Comparison of ENCODE assay signal across 11 cellular contexts in genomic region chr4:11418610-11419009, GRCh38. TPM values are rescaled to one million over a fixed set of nuclear protein-coding genes. Genes with fewer than 3 reads are reported as not detected.
A peak's percentile ranks its signal among the peaks of the same experiment; 100 is the strongest.
DNase-seq lines count a peak whose midpoint lies in the region; FAIRE-seq and TF ChIP-seq lines count a peak whose summit lies in the region.
"Had no signal": no experiment of that assay in that cellular context is flagged by ENCODE, and none has a peak within 500 bp of the region (broad histone marks: within the 10 kb centered on the region; RNA-seq: fewer than 3 reads in every experiment).

No MANE protein-coding gene starts in this region.

- H3K79me2 ChIP-seq in H1 (ENCODE audit: control insufficient read depth in 1 of 2, insufficient read depth in 2 of 2, low read length in 2 of 2) (no peaks in the 10 kb centered on the region), mammary epithelial cell (ENCODE audit: insufficient read depth, low read length) (peaks cover 97% of the 10 kb centered on the region)

- no peak overlapping the region for H2BK15ac ChIP-seq in H1 (ENCODE audit: low read length)

- no peak overlapping the region for H3K18ac ChIP-seq in H1 (ENCODE audit: extremely low read depth, low read length)

- H3K9me3 ChIP-seq in AG04450 (ENCODE audit: control insufficient read depth, insufficient read depth, low read length) (no peaks in the 10 kb centered on the region), H1 (ENCODE audit: insufficient read depth in 2 of 2, low read depth in 1 of 2, low read length in 1 of 2) (no peaks in the 10 kb centered on the region), suprapubic skin (no peaks in the 10 kb centered on the region), mammary epithelial cell (replicated peaks; ENCODE audit: insufficient read depth, low read length) (no peaks in the 10 kb centered on the region)
- H3K9me3 ChIP-seq: psoas muscle, testis had no signal

- CTCF ChIA-PET in AG04450 (lab: Charles Lee), result interaction anchor here (1.2 kb wide), 1 partner anchor 303 kb away, joined by 5 read pairs; no protein-coding TSS in a partner anchor
- CTCF ChIA-PET in H1 (lab: Charles Lee; ENCODE audit: partially characterized antibody), result interaction anchor here (1.3 to 2.1 kb wide), 2 partner anchors 9 to 528 kb away, joined by 4 to 5 read pairs; no protein-coding TSS in a partner anchor
- CTCF ChIA-PET in mammary epithelial cell (lab: Charles Lee; ENCODE audit: low non-redundant PET), result interaction anchor here (0.7 kb wide), 1 partner anchor 87 kb away, joined by 3 read pairs; no protein-coding TSS in a partner anchor

- peak; percentile 54 to 66 for TF ChIP-seq RAD21 in H1 (IDR thresholded peaks at IDR 0.05 in 1 of 2, conservative IDR thresholded peaks at IDR 0.05 in 1 of 2; ENCODE audit: low read depth in 2 of 2, low read length in 2 of 2)

- no peaks in the 10 kb centered on the region; the same call in 1 of the 2 replicates for H3K23me2 ChIP-seq in H1 (ENCODE audit: low read depth, low read length)

- no peak for TF ChIP-seq EP300 in H1 (IDR thresholded peaks at IDR 0.05; ENCODE audit: borderline replicate concordance in 1 of 2, low read depth in 2 of 2, low read length in 2 of 2)
- no peak for TF ChIP-seq EP300 in suprapubic skin (IDR thresholded peaks at IDR 0.05)

- no peak overlapping the region for H3K23ac ChIP-seq in H1 (ENCODE audit: insufficient read length)

- H3K4me3 ChIP-seq in AG04450 (ENCODE audit: low read depth, low read length), result no peak overlapping the region
- H3K4me3 ChIP-seq in H1 (ENCODE audit: extremely low read depth in 1 of 4, insufficient read depth in 2 of 4, low read depth in 3 of 4, low read length in 4 of 4), result no peak overlapping the region
- H3K4me3 ChIP-seq in suprapubic skin, result no peak overlapping the region
- no peak overlapping the region for H3K4me3 ChIP-seq in mammary epithelial cell (replicated peaks in 1 of 3; ENCODE audit: insufficient read depth in 1 of 3, low read depth in 2 of 3, low read length in 3 of 3)
- H3K4me3 ChIP-seq: psoas muscle, testis had no signal

- intact Hi-C loops in mammary epithelial cell (cut with micrococcal nuclease), result no loop called here

- DNase-seq in DMS 273 (lab: John Stamatoyannopoulos, UW; ENCODE audit: unreplicated experiment) (peak; percentile 2), DMS 273 treated with DMSO at 0.1 percent for 48 hours (lab: John Stamatoyannopoulos, UW) (no peak), AG04450 (ENCODE audit: low read depth, low spot score) (no peak), NCI-H1694 (lab: John Stamatoyannopoulos, UW) (peak; percentile 40), H1 (ENCODE audit: low read depth in 1 of 2, low spot score in 2 of 2) (no peak), suprapubic skin (ENCODE audit: low spot score in 2 of 2) (no peak), mammary epithelial cell (no peak), GOT3 (lab: John Stamatoyannopoulos, UW) (no peak)
- DNase-seq: psoas muscle, testis had no signal

- no peak overlapping the region for H2BK5ac ChIP-seq in H1 (ENCODE audit: low read depth, low read length)

- H3K9ac ChIP-seq in H1 (replicated peaks in 1 of 4; ENCODE audit: extremely low read depth in 1 of 4, low read depth in 3 of 4, low read length in 3 of 4) (no peak overlapping the region), mammary epithelial cell (ENCODE audit: insufficient read depth, low read length) (no peak overlapping the region)

- H3K79me1 ChIP-seq in H1 (ENCODE audit: low read depth, low read length), result no peaks in the 10 kb centered on the region

- POLR2A ChIA-PET in AG04450 (lab: Yijun Ruan, JAX), result no interaction called here
- POLR2A ChIA-PET in H1 (lab: Charles Lee; ENCODE audit: partially characterized antibody), result no interaction called here

- no peak overlapping the region for H2AK5ac ChIP-seq in H1 (ENCODE audit: low read depth, low read length)

- H2AFZ ChIP-seq in H1 (ENCODE audit: low read length) (no peak overlapping the region), mammary epithelial cell (ENCODE audit: low read depth, low read length) (no peak overlapping the region)

- no peak overlapping the region for H4K91ac ChIP-seq in H1 (replicated peaks; ENCODE audit: insufficient read length, low read length)

- no peaks in the 10 kb centered on the region for H3K36me3 ChIP-seq in H1 (ENCODE audit: control insufficient read depth in 2 of 4, insufficient read depth in 4 of 4, low read length in 3 of 4)
- no peaks in the 10 kb centered on the region for H3K36me3 ChIP-seq in suprapubic skin
- peaks cover 19% of the 10 kb centered on the region for H3K36me3 ChIP-seq in mammary epithelial cell (ENCODE audit: insufficient read depth, low read length)

- H2BK20ac ChIP-seq in H1 (ENCODE audit: low read length), result no peak overlapping the region

- no peak overlapping the region for H3K4me2 ChIP-seq in H1 (ENCODE audit: insufficient read depth in 1 of 2, low read depth in 2 of 2, low read length in 2 of 2)
- no peak overlapping the region for H3K4me2 ChIP-seq in mammary epithelial cell (ENCODE audit: insufficient read depth, low read depth, low read length)

- in situ Hi-C loops in mammary epithelial cell (cut with MboI; ENCODE audit: low sequenced_read_pairs in 2 of 2), result no loop called here

- no peak overlapping the region for H2BK12ac ChIP-seq in H1 (ENCODE audit: low read depth, low read length)

- H3K27ac ChIP-seq in AG04450 (ENCODE audit: low read depth, low read length), result no peak overlapping the region
- H3K27ac ChIP-seq in H1 (ENCODE audit: low read depth, low read length), result no peak overlapping the region
- H3K27ac ChIP-seq in suprapubic skin, result no peak overlapping the region
- H3K27ac ChIP-seq in mammary epithelial cell (ENCODE audit: insufficient read depth, low read depth, low read length), result no peak overlapping the region
- H3K27ac ChIP-seq: 22Rv1, psoas muscle had no signal

- TF ChIP-seq POLR2A in H1 (IDR thresholded peaks at IDR 0.05; ENCODE audit: control extremely low read depth in 1 of 2, low read depth in 2 of 2, low read length in 2 of 2) (no peak), suprapubic skin (IDR thresholded peaks at IDR 0.05) (no peak)

- H4K20me1 ChIP-seq in H1 (replicated peaks in 1 of 2; ENCODE audit: control insufficient read depth in 1 of 2, insufficient read depth in 2 of 2, low read length in 2 of 2), result no peaks in the 10 kb centered on the region
- H4K20me1 ChIP-seq in mammary epithelial cell (ENCODE audit: insufficient read depth, low read length), result no peaks in the 10 kb centered on the region

- H3K14ac ChIP-seq in H1 (ENCODE audit: insufficient read length), result no peak overlapping the region

- TF ChIP-seq CTCF in AG04450 (IDR thresholded peaks at IDR 0.05; ENCODE audit: low read depth, low read length) (peak; percentile 32; the same call in 1 of the 2 replicates), H1 (IDR thresholded peaks at IDR 0.05; ENCODE audit: control extremely low read depth in 1 of 3, insufficient read depth in 1 of 3, low read depth in 1 of 3, low read length in 3 of 3) (peak; percentile 10 to 50 (median 40); a peak in 3 of 4 replicates), suprapubic skin (IDR thresholded peaks at IDR 0.05) (no peak), mammary epithelial cell (conservative IDR thresholded peaks at IDR 0.05 in 1 of 2, IDR thresholded peaks at IDR 0.05 in 1 of 2; ENCODE audit: extremely low read depth in 1 of 2, insufficient read depth in 1 of 2, low read depth in 1 of 2, low read length in 2 of 2) (no peak)

- H2BK120ac ChIP-seq in H1 (replicated peaks; ENCODE audit: low read depth, low read length), result no peak overlapping the region

- H3K4me1 ChIP-seq in H1 (replicated peaks in 1 of 4; ENCODE audit: control insufficient read depth in 3 of 4, insufficient read depth in 4 of 4, low read length in 3 of 4), result peaks cover 0 to 4% (median 0%) of the 10 kb centered on the region in 4 experiments; a peak in 2 of 7 replicates
- H3K4me1 ChIP-seq in suprapubic skin, result no peaks in the 10 kb centered on the region
- H3K4me1 ChIP-seq in mammary epithelial cell (ENCODE audit: insufficient read depth, low read length), result peaks cover 22% of the 10 kb centered on the region
- H3K4me1 ChIP-seq: psoas muscle had no signal

- H3K4ac ChIP-seq in H1 (replicated peaks; ENCODE audit: insufficient read length, low read depth, low read length), result no peak overlapping the region

- dilution Hi-C loops in mammary epithelial cell (cut with HindIII; ENCODE audit: low sequenced_read_pairs), result no loop called here

- H4K8ac ChIP-seq in H1 (ENCODE audit: extremely low read depth, insufficient read depth, low read length), result no peak overlapping the region

- BruUV-seq in mammary epithelial cell (replicated peaks; lab: Mats Ljungman, UMichigan), result no TSS peak

- no peak for FAIRE-seq in H1 (lab: Jason Lieb, UNC)

- no peak overlapping the region for H4K5ac ChIP-seq in H1 (ENCODE audit: insufficient read length, low read depth, low read length)

- no peak overlapping the region for H3K56ac ChIP-seq in H1 (replicated peaks; ENCODE audit: insufficient read length, low read depth, low read length)

- H3K27me3 ChIP-seq in AG04450 (ENCODE audit: control insufficient read depth, insufficient read depth, low read length) (no peaks in the 10 kb centered on the region), H1 (replicated peaks in 1 of 4; ENCODE audit: control insufficient read depth in 3 of 4, extremely low read depth in 1 of 4, insufficient read depth in 3 of 4, low read length in 3 of 4) (no peaks in the 10 kb centered on the region), suprapubic skin (no peaks in the 10 kb centered on the region), mammary epithelial cell (ENCODE audit: insufficient read depth, low read length) (no peaks in the 10 kb centered on the region)
- H3K27me3 ChIP-seq: testis had no signal

TF ChIP-seq in H1, 55 proteins besides CTCF, POLR2A, EP300 and RAD21 (continues in another document):
- TF ChIP-seq MAFK (IDR thresholded peaks at IDR 0.05; ENCODE audit: low read depth, low read length) (no peak), NRF1 (IDR thresholded peaks at IDR 0.05; ENCODE audit: low read depth, low read length) (no peak)

RNA-seq across cellular contexts. Expression of gene HS3ST1, which starts 10.1 kb away (rescaled TPM):
- polyA plus RNA-seq in AG04450 (2011; rRNA removed) (0.01 and 0.09 TPM in 2 replicates), H1 (2011; rRNA removed) (0.50 and 1.0 TPM in 2 replicates), mammary epithelial cell (6.6 TPM)
- not detected in 2 replicates for polyA minus RNA-seq in AG04450 (2011; rRNA and poly(A)+ RNA removed)
- 1.5 and 1.7 TPM in 2 replicates for total RNA-seq in H1 (2021; fragmentation: NEBNext Ultra II Directional; extraction: Animal tissue kit (Norgen Biotek cat#: 25700))
- polyA plus RNA-seq in H1 (2011; cell fraction: cytosol; rRNA removed), result 0.56 TPM
- polyA plus RNA-seq in H1 (2011; cell fraction: nucleus; rRNA removed), result 0.68 TPM
- 0.25 to 0.82 TPM (median 0.52 TPM) in 4 replicates for polyA plus RNA-seq in H1 (2012, experiment 1 of 2)
- polyA plus RNA-seq in H1 (2012, experiment 2 of 2), result 0.34 TPM
- polyA plus RNA-seq in H1 (2013, experiment 1 of 2), result 0.71 TPM
- polyA plus RNA-seq in H1 (2013, experiment 2 of 2), result 0.59 TPM
- polyA minus RNA-seq in H1 (2011; rRNA and poly(A)+ RNA removed), result 0.34 and 0.57 TPM in 2 replicates
- 2.7 TPM for polyA minus RNA-seq in H1 (2011; cell fraction: cytosol; rRNA and poly(A)+ RNA removed)
- polyA minus RNA-seq in H1 (2011; cell fraction: nucleus; rRNA and poly(A)+ RNA removed), result 0.50 TPM
- total RNA-seq in suprapubic skin (1 to 10 TPM in 1 of 4 donors, under 1 TPM in 2, not detected in 1; 0.26 to 2.2 (median 0.40) TPM), mammary epithelial cell (10 to 100 TPM in 1 of 2 donors, 1 to 10 TPM in 1; 5.2 to 20.7 TPM)
- 3.2 TPM for polyA minus RNA-seq in mammary epithelial cell

Comparison
In these comparisons a context has a peak if more than half of its experiments do, and no peak if none do; other contexts are left out.
1. DNase-seq: peak in DMS 273 (single experiment) and NCI-H1694 (single experiment); none in DMS 273 treated with DMSO at 0.1 percent for 48 hours (single experiment), AG04450 (single experiment), H1 (0 of 2), suprapubic skin (0 of 2), mammary epithelial cell (single experiment) and GOT3 (single experiment).
2. CTCF ChIP-seq: peak in AG04450 (single experiment) and H1 (3 of 3); none in suprapubic skin (0 of 2) and mammary epithelial cell (0 of 2).